Comparison of ENCODE assay signal across 15 cellular contexts in the genomic region with DNA sequence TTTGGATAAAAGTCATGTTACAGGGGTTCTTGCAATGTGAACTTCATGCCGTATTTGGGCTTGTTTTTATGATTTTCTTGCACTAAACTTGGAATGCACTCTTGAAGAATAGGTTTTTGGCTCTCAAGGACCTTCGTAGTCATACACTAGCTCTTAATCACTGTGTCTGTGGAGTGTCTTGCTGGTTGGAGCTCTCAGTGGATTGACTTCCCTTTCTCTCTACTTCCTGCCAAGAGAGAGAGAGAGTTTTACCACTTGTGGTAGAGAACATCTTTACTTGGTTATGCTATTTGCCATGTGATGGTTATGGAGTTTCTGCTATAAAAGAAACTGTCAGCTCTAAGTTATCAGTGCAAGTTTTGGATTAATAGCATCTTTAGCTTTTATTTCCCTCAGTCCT.
A peak's percentile ranks its signal among the peaks of the same experiment; 100 is the strongest.
DNase-seq lines count a peak whose midpoint lies in the region; ATAC-seq and TF ChIP-seq lines count a peak whose summit lies in the region.
"Had no signal": no experiment of that assay in that cellular context is flagged by ENCODE, and none has a peak within 500 bp of the region (broad histone marks: within the 10 kb centered on the region; RNA-seq: fewer than 3 reads in every experiment).

No MANE protein-coding gene starts in this region.

- DNase-seq in AG10803 (ENCODE audit: low read depth) (peak; percentile 60), GM23248 (peak; percentile 14), ascending aorta (ENCODE audit: low spot score in 2 of 2) (no peak), osteoblast (ENCODE audit: insufficient read length, low spot score, missing footprints) (no peak), MV-4-11 (lab: John Stamatoyannopoulos, UW) (no peak)
- DNase-seq in CD4-positive, alpha-beta memory T cell, result no peak
- no peak for DNase-seq in effector memory CD8-positive, alpha-beta T cell
- DNase-seq: ACHN; CD8-positive, alpha-beta memory T cell; DMS79 treated with DMSO at 0.1 percent for 48 hours; NCI-H1930; NCI-H446; RPMI8226; SIG-M5 had no signal

- H3K4me1 ChIP-seq in GM23248 (ENCODE audit: insufficient read depth) (no peaks in the 10 kb centered on the region; the same call in 1 of the 2 replicates), ascending aorta (no peaks in the 10 kb centered on the region), osteoblast (ENCODE audit: insufficient read depth, low read length) (no peaks in the 10 kb centered on the region)
- no peaks in the 10 kb centered on the region for H3K4me1 ChIP-seq in CD4-positive, alpha-beta memory T cell (ENCODE audit: insufficient read depth, low read length)
- H3K4me1 ChIP-seq: BLaER1 had no signal

- H3K27ac ChIP-seq in GM23248 (no peak overlapping the region), ascending aorta (peak overlapping the region; percentile 41 to 49), osteoblast (ENCODE audit: low read depth, low read length) (no peak overlapping the region)
- H3K27ac ChIP-seq in CD4-positive, alpha-beta memory T cell (ENCODE audit: low read depth, low read length), result no peak overlapping the region
- H3K27ac ChIP-seq: BLaER1 had no signal

- H3K79me2 ChIP-seq in GM23248 (ENCODE audit: insufficient read depth), result no peaks in the 10 kb centered on the region
- H3K79me2 ChIP-seq in osteoblast (ENCODE audit: insufficient read depth, low read length), result no peaks in the 10 kb centered on the region

- H3K4me3 ChIP-seq in AG10803 (ENCODE audit: low read length) (no peak overlapping the region), GM23248 (no peak overlapping the region), ascending aorta (no peak overlapping the region), osteoblast (ENCODE audit: insufficient read depth, low read length) (no peak overlapping the region)
- no peak overlapping the region for H3K4me3 ChIP-seq in CD4-positive, alpha-beta memory T cell (ENCODE audit: low read length in 2 of 2)
- H3K4me3 ChIP-seq: BLaER1 had no signal

- H4K20me1 ChIP-seq in GM23248 (ENCODE audit: insufficient read depth) (no peaks in the 10 kb centered on the region), osteoblast (ENCODE audit: insufficient read depth, low read length) (no peaks in the 10 kb centered on the region)
- H4K20me1 ChIP-seq: BLaER1 had no signal

- no peak overlapping the region for H3K4me3 Mint-ChIP-seq in CD4-positive, alpha-beta memory T cell
- H3K4me3 Mint-ChIP-seq in effector memory CD8-positive, alpha-beta T cell, result no peak overlapping the region
- H3K4me3 Mint-ChIP-seq: CD8-positive, alpha-beta memory T cell had no signal

- no peaks in the 10 kb centered on the region for H3K4me1 Mint-ChIP-seq in CD4-positive, alpha-beta memory T cell
- no peaks in the 10 kb centered on the region for H3K4me1 Mint-ChIP-seq in effector memory CD8-positive, alpha-beta T cell (ENCODE audit: low read depth in 2 of 2)
- H3K4me1 Mint-ChIP-seq: CD8-positive, alpha-beta memory T cell had no signal

- CTCF ChIA-PET in CD4-positive, alpha-beta memory T cell (lab: Charles Lee; ENCODE audit: partially characterized antibody), result no interaction called here

- no peaks in the 10 kb centered on the region for H3K27me3 ChIP-seq in GM23248 (replicated peaks; ENCODE audit: insufficient read depth)
- H3K27me3 ChIP-seq in ascending aorta, result no peaks in the 10 kb centered on the region
- H3K27me3 ChIP-seq in osteoblast (ENCODE audit: insufficient read depth, low read length), result no peaks in the 10 kb centered on the region
- H3K27me3 ChIP-seq in CD4-positive, alpha-beta memory T cell (ENCODE audit: insufficient read depth, low read length), result no peaks in the 10 kb centered on the region
- H3K27me3 ChIP-seq: BLaER1 had no signal

- no peaks in the 10 kb centered on the region for H3K27me3 Mint-ChIP-seq in CD4-positive, alpha-beta memory T cell
- no peaks in the 10 kb centered on the region for H3K27me3 Mint-ChIP-seq in effector memory CD8-positive, alpha-beta T cell
- H3K27me3 Mint-ChIP-seq: CD8-positive, alpha-beta memory T cell had no signal

- no peaks in the 10 kb centered on the region for H3K36me3 ChIP-seq in GM23248 (ENCODE audit: low read depth)
- H3K36me3 ChIP-seq in ascending aorta, result no peaks in the 10 kb centered on the region
- H3K36me3 ChIP-seq in osteoblast (ENCODE audit: insufficient read depth, low read length), result no peaks in the 10 kb centered on the region
- no peaks in the 10 kb centered on the region for H3K36me3 ChIP-seq in CD4-positive, alpha-beta memory T cell (ENCODE audit: insufficient read depth, low read length)
- H3K36me3 ChIP-seq: BLaER1 had no signal

- ATAC-seq in effector memory CD8-positive, alpha-beta T cell (replicated peaks), result no peak

- no peak for TF ChIP-seq CTCF in AG10803 (conservative IDR thresholded peaks at IDR 0.05; ENCODE audit: low read length)
- no peak for TF ChIP-seq CTCF in ascending aorta (IDR thresholded peaks at IDR 0.05)
- no peak for TF ChIP-seq CTCF in osteoblast (IDR thresholded peaks at IDR 0.05; ENCODE audit: extremely low read depth, low read depth, low read length)

- intact Hi-C loops in ascending aorta (cut with DNase I), result no loop called here
- intact Hi-C loops in CD4-positive, alpha-beta memory T cell (cut with micrococcal nuclease), result no loop called here

- POLR2A ChIA-PET in CD4-positive, alpha-beta memory T cell (lab: Charles Lee; ENCODE audit: partially characterized antibody), result no interaction called here

- H3F3A ChIP-seq in GM23248 (ENCODE audit: insufficient read depth), result no peaks in the 10 kb centered on the region

- in situ Hi-C loops in GM23248 (cut with MboI), result no loop called here

- H3K9me3 ChIP-seq in GM23248 (ENCODE audit: low read depth) (no peaks in the 10 kb centered on the region), ascending aorta (no peaks in the 10 kb centered on the region), osteoblast (ENCODE audit: low read depth, low read length) (no peaks in the 10 kb centered on the region)
- no peaks in the 10 kb centered on the region for H3K9me3 ChIP-seq in CD4-positive, alpha-beta memory T cell (ENCODE audit: control insufficient read depth in 1 of 2, low read length in 2 of 2)
- H3K9me3 ChIP-seq: BLaER1 had no signal

- H3K27ac Mint-ChIP-seq in CD4-positive, alpha-beta memory T cell, result no peak overlapping the region
- no peak overlapping the region for H3K27ac Mint-ChIP-seq in effector memory CD8-positive, alpha-beta T cell
- H3K27ac Mint-ChIP-seq: CD8-positive, alpha-beta memory T cell had no signal

- H3K9me2 ChIP-seq in GM23248 (ENCODE audit: insufficient read depth), result 0 out of 2 replicates have a peak, but pooled peaks cover 4% of the 10 kb centered on the region

- H2AFZ ChIP-seq in GM23248 (no peak overlapping the region), osteoblast (ENCODE audit: low read length) (peak overlapping the region; percentile 16)

- H3K9me3 Mint-ChIP-seq in CD4-positive, alpha-beta memory T cell, result no peaks in the 10 kb centered on the region
- peaks cover 5 to 14% of the 10 kb centered on the region in 2 donors for H3K9me3 Mint-ChIP-seq in effector memory CD8-positive, alpha-beta T cell
- H3K9me3 Mint-ChIP-seq: CD8-positive, alpha-beta memory T cell had no signal

- no peaks in the 10 kb centered on the region for H3K36me3 Mint-ChIP-seq in CD4-positive, alpha-beta memory T cell
- H3K36me3 Mint-ChIP-seq in effector memory CD8-positive, alpha-beta T cell (ENCODE audit: insufficient read depth), result no peaks in the 10 kb centered on the region
- H3K36me3 Mint-ChIP-seq: CD8-positive, alpha-beta memory T cell had no signal

- H3K9ac ChIP-seq in GM23248, result no peak overlapping the region
- H3K9ac ChIP-seq: BLaER1 had no signal

- WGBS in GM23248 (ENCODE audit: low coverage in 1 of 2, low lambda C conversion rate in 2 of 2, missing lambda C conversion rate in 2 of 2), 2 experiments, result 53 to 71% methylated on average over 2 of the region's 2 CpGs

- H3K4me2 ChIP-seq in GM23248 (ENCODE audit: unreplicated experiment), result no peak overlapping the region
- H3K4me2 ChIP-seq in osteoblast (ENCODE audit: insufficient read depth, low read length), result no peak overlapping the region
- H3K4me2 ChIP-seq: BLaER1 had no signal

Comparison
In these comparisons a context has a peak if more than half of its experiments do, and no peak if none do; other contexts are left out.
1. DNase-seq: peak in AG10803 (single experiment) and GM23248 (single experiment); none in ascending aorta (0 of 2), osteoblast (single experiment), CD4-positive, alpha-beta memory T cell (0 of 5), MV-4-11 (single experiment) and effector memory CD8-positive, alpha-beta T cell (0 of 3).
2. H3K27ac ChIP-seq: peak in ascending aorta (2 of 2); none in GM23248 (single experiment), osteoblast (single experiment) and CD4-positive, alpha-beta memory T cell (single experiment).